In genomic region chr5:180804129-180804601, GRCh38 we compare ENCODE assay signal across 8 cellular contexts. TPM values are rescaled to one million over a fixed set of nuclear protein-coding genes. Genes with fewer than 3 reads are reported as not detected.
A peak's percentile ranks its signal among the peaks of the same experiment; 100 is the strongest.
DNase-seq lines count a peak whose midpoint lies in the region; ATAC-seq and TF ChIP-seq lines count a peak whose summit lies in the region.

No MANE protein-coding gene starts in this region.

- peaks cover 0 to 11% (median 0%) of the 10 kb centered on the region in 4 donors for H3K36me3 ChIP-seq in right lobe of liver
- H3K36me3 ChIP-seq in tibial nerve, result peaks cover 0 to 8% (median 0%) of the 10 kb centered on the region in 3 donors

- H3K27me3 ChIP-seq in right lobe of liver (no peaks in the 10 kb centered on the region), tibial nerve (no peaks in the 10 kb centered on the region)

- H3K27me3 Mint-ChIP-seq in activated T-cell treated with anti-CD3 and anti-CD28 coated beads, Interleukin-2, amount 50 U/mL, for 72 hours (ENCODE audit: low read depth), result no peaks in the 10 kb centered on the region

- no peak for TF ChIP-seq POLR2A in right lobe of liver (IDR thresholded peaks at IDR 0.05)
- TF ChIP-seq POLR2A in tibial nerve (IDR thresholded peaks at IDR 0.05), result no peak

- WGBS in right lobe of liver (ENCODE audit: insufficient coverage, low coverage, low lambda C conversion rate, missing lambda C conversion rate), result 79% methylated on average over 6 of the region's 22 CpGs
- WGBS in tibial nerve, 2 donors, result 77 to 90% methylated on average over 17 to 19 of the region's 22 CpGs

- H3K9me3 Mint-ChIP-seq in activated T-cell treated with anti-CD3 and anti-CD28 coated beads, Interleukin-2, amount 50 U/mL, for 72 hours, result no peaks in the 10 kb centered on the region

- peaks cover 84% of the 10 kb centered on the region for H3K4me1 Mint-ChIP-seq in activated T-cell treated with anti-CD3 and anti-CD28 coated beads, Interleukin-2, amount 50 U/mL, for 72 hours (ENCODE audit: low read depth)

- peak overlapping the region; percentile 67 for H3K27ac Mint-ChIP-seq in activated T-cell treated with anti-CD3 and anti-CD28 coated beads, Interleukin-2, amount 50 U/mL, for 72 hours

- intact Hi-C loops in right lobe of liver (cut with DNase I), result no loop called here

- peaks cover 6% of the 10 kb centered on the region in 2 donors for H3K36me3 Mint-ChIP-seq in activated T-cell treated with anti-CD3 and anti-CD28 coated beads, Interleukin-2, amount 50 U/mL, for 72 hours (ENCODE audit: insufficient read depth in 2 of 2)

- no peak for TF ChIP-seq EP300 in tibial nerve (IDR thresholded peaks at IDR 0.05)

- H3K27ac ChIP-seq in right lobe of liver (peak overlapping the region; percentile 78 to 98 (median 93)), tibial nerve (peak overlapping the region; percentile 88 to 96 (median 94))

- no peak for TF ChIP-seq CTCF in right lobe of liver (IDR thresholded peaks at IDR 0.05)
- TF ChIP-seq CTCF in tibial nerve (IDR thresholded peaks at IDR 0.05), result no peak

- DNase-seq in activated T-cell treated with anti-CD3 and anti-CD28 coated beads for 48 hours (ENCODE audit: low read depth), result peak; percentile 36
- DNase-seq in activated T-cell treated with anti-CD3 and anti-CD28 coated beads for 4 hours, result no peak
- DNase-seq in activated T-cell treated with anti-CD3 and anti-CD28 coated beads, Interleukin-2, amount 50 U/mL, for 72 hours, result no peak
- no peak for DNase-seq in right lobe of liver
- no peak for DNase-seq in tibial nerve (ENCODE audit: low spot score in 2 of 2)
- no peak for DNase-seq in OCI-M2 (lab: John Stamatoyannopoulos, UW; ENCODE audit: unreplicated experiment)
- DNase-seq in HCEC 1CT, result no peak

- peak overlapping the region; percentile 63 to 79 for H3K4me3 Mint-ChIP-seq in activated T-cell treated with anti-CD3 and anti-CD28 coated beads, Interleukin-2, amount 50 U/mL, for 72 hours

- peak in 1 of 2 donors; percentile 6 for ATAC-seq in activated T-cell treated with anti-CD3 and anti-CD28 coated beads, Interleukin-2, amount 50 U/mL, for 72 hours (replicated peaks in 1 of 2)
- ATAC-seq in right lobe of liver (no peak), HG02884 (IDR thresholded peaks at IDR 0.05; ENCODE audit: unreplicated experiment) (no peak)

- H3K4me1 ChIP-seq in right lobe of liver, result peaks cover 0 to 83% (median 36%) of the 10 kb centered on the region in 4 donors
- peaks cover 3 to 89% (median 74%) of the 10 kb centered on the region in 4 donors for H3K4me1 ChIP-seq in tibial nerve

- H3K4me3 ChIP-seq in right lobe of liver, result peak overlapping the region in 1 of 3 donors; percentile 100
- peak overlapping the region; percentile 4 to 98 (median 51) for H3K4me3 ChIP-seq in tibial nerve

- H3K9me3 ChIP-seq in right lobe of liver, result no peaks in the 10 kb centered on the region
- H3K9me3 ChIP-seq in tibial nerve, result no peaks in the 10 kb centered on the region

RNA-seq across cellular contexts. Expression of gene MGAT1, which starts 1.6 kb away (rescaled TPM):
- total RNA-seq in activated T-cell treated with anti-CD3 and anti-CD28 coated beads, Interleukin-2, amount 50 U/mL, for 72 hours, result 100 to 1,000 TPM; 102 to 109 TPM
- total RNA-seq in right lobe of liver (100 to 1,000 TPM in 4 of 6 experiments, 10 to 100 TPM in 2; 99.7 to 136 (median 106) TPM), tibial nerve (100 to 1,000 TPM; 161 to 216 (median 195) TPM)

RNA-seq across cellular contexts. Expression of gene ZFP62, which starts 56.9 kb away (rescaled TPM):
- 10 to 100 TPM; 22.8 to 34.9 TPM for total RNA-seq in activated T-cell treated with anti-CD3 and anti-CD28 coated beads, Interleukin-2, amount 50 U/mL, for 72 hours
- total RNA-seq in right lobe of liver (1 to 10 TPM; 3.6 to 9.0 (median 6.0) TPM), tibial nerve (10 to 100 TPM; 17.0 to 35.1 (median 25.3) TPM)
